21 cellular contexts compared by ENCODE assay signal in the genomic region with DNA sequence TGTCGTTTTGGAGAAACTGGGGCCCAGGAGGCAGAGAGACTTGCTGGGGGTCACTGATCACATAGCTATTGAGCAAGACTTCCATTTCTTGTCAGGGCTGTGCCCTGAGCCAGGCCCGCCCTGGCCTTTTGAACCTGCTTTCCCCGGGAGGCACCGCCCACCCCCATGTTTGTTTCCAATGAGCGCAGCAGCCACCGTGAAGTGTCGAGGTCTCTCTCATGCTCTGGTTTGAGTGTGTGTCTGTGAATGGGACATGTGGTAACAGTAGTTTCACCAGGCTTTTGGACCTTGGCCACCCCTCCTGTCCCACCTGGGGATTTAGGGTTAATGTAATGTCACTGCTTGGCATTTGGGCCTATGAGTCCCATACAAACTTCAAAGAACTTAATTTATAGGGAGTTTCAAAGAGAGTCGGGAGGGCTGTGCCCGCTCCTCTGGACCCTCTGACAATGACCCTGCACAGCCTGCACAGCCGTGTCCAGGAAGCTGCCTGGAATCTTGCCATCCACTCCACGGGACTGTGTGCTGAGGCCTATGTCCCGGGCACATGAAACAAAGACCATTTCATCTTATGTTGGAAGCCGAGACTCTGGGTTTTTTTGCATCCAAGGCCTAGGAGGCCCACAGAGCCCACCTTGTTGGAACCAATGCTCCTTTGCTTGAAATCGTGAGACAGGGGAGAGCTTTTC. TPM values are rescaled to one million over a fixed set of nuclear protein-coding genes. Genes with fewer than 3 reads are reported as not detected.
DNase-seq lines count a peak whose midpoint lies in the region; ATAC-seq and TF ChIP-seq lines count a peak whose summit lies in the region.
"Had no signal": no experiment of that assay in that cellular context is flagged by ENCODE, and none has a peak within 500 bp of the region (broad histone marks: within the 10 kb centered on the region; RNA-seq: fewer than 3 reads in every experiment).

No MANE protein-coding gene starts in this region.

- H3K4me2 ChIP-seq in hepatocyte, result no peak overlapping the region
- H3K4me2 ChIP-seq: smooth muscle cell had no signal

- H3K27me3 Mint-ChIP-seq in nephron (ENCODE audit: low read depth), result peaks cover 17% of the 10 kb centered on the region
- H3K27me3 Mint-ChIP-seq: T-cell had no signal

- H3K9me3 Mint-ChIP-seq in nephron, result no peaks in the 10 kb centered on the region
- H3K9me3 Mint-ChIP-seq: activated naive CD4-positive, alpha-beta T cell treated with anti-CD3 and anti-CD28 coated beads for 36 hours; memory B cell; stimulated activated memory B cell treated with anti-CD40 and anti-IgM and Interleukin-4, amounts not matched to agents 10 μg/mL and 1 μg/mL and 100 μg/mL, for 72 hours; T-cell had no signal

- no peaks in the 10 kb centered on the region for H3K9me3 ChIP-seq in hepatocyte (ENCODE audit: low read depth)
- H3K9me3 ChIP-seq: neutrophil, uterus had no signal

- peaks cover 31% of the 10 kb centered on the region for H3K4me1 Mint-ChIP-seq in nephron

- DNase-seq in C1 segment of cervical spinal cord (lab: John Stamatoyannopoulos, UW), result peak in 8 of 14 donors; percentile 19 to 66 (median 30)
- DNase-seq in NB4 (ENCODE audit: low read depth), result peak; percentile 65
- DNase-seq in hepatocyte (ENCODE audit: low spot score), result peak; percentile 50
- DNase-seq in activated effector memory CD4-positive, alpha-beta T cell treated with Interleukin-2 at 50 U/mL for 16 hours, result no peak
- DNase-seq in posterior vena cava (ENCODE audit: low spot score), result no peak
- DNase-seq: activated naive CD4-positive, alpha-beta T cell treated with anti-CD3 and anti-CD28 coated beads for 36 hours; effector CD4-positive, alpha-beta T cell; HCEC 1CT; NCI-H1105 treated with DMSO at 0.1 percent for 48 hours; NCI-H2171 treated with DMSO at 0.1 percent for 48 hours; T-cell; uterus; WERI-Rb-1 had no signal

- H3K9me2 ChIP-seq in hepatocyte (replicated peaks; ENCODE audit: insufficient read depth), result no peaks in the 10 kb centered on the region

- H3K79me2 ChIP-seq in hepatocyte, result no peaks in the 10 kb centered on the region

- no peak overlapping the region for H3K4me3 Mint-ChIP-seq in nephron
- H3K4me3 Mint-ChIP-seq: activated naive CD4-positive, alpha-beta T cell treated with anti-CD3 and anti-CD28 coated beads for 36 hours; memory B cell; stimulated activated memory B cell treated with anti-CD40 and anti-IgM and Interleukin-4, amounts not matched to agents 10 μg/mL and 1 μg/mL and 100 μg/mL, for 72 hours; T-cell had no signal

- WGBS in hepatocyte (ENCODE audit: low lambda C conversion rate, missing lambda C conversion rate), result 76% methylated on average over 14 of the region's 14 CpGs

- no peaks in the 10 kb centered on the region for H3K27me3 ChIP-seq in hepatocyte
- H3K27me3 ChIP-seq: uterus had no signal

- ATAC-seq in HG03108 (IDR thresholded peaks at IDR 0.05; ENCODE audit: unreplicated experiment) (no peak), GM19351 (IDR thresholded peaks at IDR 0.05; ENCODE audit: unreplicated experiment) (no peak)
- ATAC-seq: stimulated activated memory B cell treated with anti-CD40 and anti-IgM and Interleukin-4, amounts not matched to agents 10 μg/mL and 1 μg/mL and 100 μg/mL, for 72 hours; T-cell had no signal

- peak overlapping the region; percentile 27 to 79 (median 52) for H3K27ac Mint-ChIP-seq in nephron
- H3K27ac Mint-ChIP-seq: activated naive CD4-positive, alpha-beta T cell treated with anti-CD3 and anti-CD28 coated beads for 36 hours; memory B cell; stimulated activated memory B cell treated with anti-CD40 and anti-IgM and Interleukin-4, amounts not matched to agents 10 μg/mL and 1 μg/mL and 100 μg/mL, for 72 hours had no signal

- no peaks in the 10 kb centered on the region for H4K20me1 ChIP-seq in hepatocyte (ENCODE audit: insufficient read depth, poor library complexity, severe bottlenecking)

- TF ChIP-seq CTCF in NB4 (IDR thresholded peaks at IDR 0.05; ENCODE audit: low read depth, low read length) (no peak), hepatocyte (IDR thresholded peaks at IDR 0.05; ENCODE audit: poor library complexity) (no peak), nephron (IDR thresholded peaks at IDR 0.05; ENCODE audit: unreplicated experiment in 3 of 3) (no peak)

- H3K4me1 ChIP-seq in hepatocyte (ENCODE audit: insufficient read depth), result peaks cover 4% of the 10 kb centered on the region
- H3K4me1 ChIP-seq: uterus had no signal

- TF ChIP-seq POLR2A in NB4 (IDR thresholded peaks at IDR 0.05; ENCODE audit: extremely low read depth, insufficient read length), result no peak

- no peak overlapping the region for H2AFZ ChIP-seq in hepatocyte

- no peaks in the 10 kb centered on the region for H3K36me3 ChIP-seq in hepatocyte (replicated peaks; ENCODE audit: insufficient read depth, low read depth)
- H3K36me3 ChIP-seq: neutrophil, uterus, WERI-Rb-1 had no signal

- no peak overlapping the region for H3K27ac ChIP-seq in hepatocyte
- H3K27ac ChIP-seq: neutrophil, uterus had no signal

- no peaks in the 10 kb centered on the region for H3K36me3 Mint-ChIP-seq in nephron (ENCODE audit: low read depth)
- H3K36me3 Mint-ChIP-seq: memory B cell; stimulated activated memory B cell treated with anti-CD40 and anti-IgM and Interleukin-4, amounts not matched to agents 10 μg/mL and 1 μg/mL and 100 μg/mL, for 72 hours had no signal

- H3K4me3 ChIP-seq in NB4 (ENCODE audit: low read depth, low read length) (no peak overlapping the region), hepatocyte (no peak overlapping the region)
- H3K4me3 ChIP-seq: smooth muscle cell, uterus had no signal

- intact Hi-C loops in posterior vena cava (cut with DNase I), result loop anchor here in 1 of 2 donors (10.0 kb wide), 1 partner anchor 1021 kb away; the partner anchor contains the start of gene NEUROG3

RNA-seq across cellular contexts. Expression of gene PRF1, which starts 6.3 kb away (rescaled TPM):
- total RNA-seq in hepatocyte (not detected in 2 replicates), posterior vena cava (1 to 10 TPM; 4.6 to 5.2 TPM)
- polyA plus RNA-seq in hepatocyte, result 0.39 TPM in 1 of 2 replicates, not detected in the other
- total RNA-seq: RPMI7951, smooth muscle cell had no signal
- polyA plus RNA-seq: smooth muscle cell had no signal

Comparison
In these comparisons a context has a peak if more than half of its experiments do, and no peak if none do; other contexts are left out.
1. DNase-seq: peak in C1 segment of cervical spinal cord (8 of 14), NB4 (single experiment) and hepatocyte (single experiment); none in activated effector memory CD4-positive, alpha-beta T cell treated with Interleukin-2 at 50 U/mL for 16 hours (single experiment) and posterior vena cava (single experiment).